12 cellular contexts compared by ENCODE assay signal in genomic region chr7:24835643-24836042, GRCh38.
DNase-seq lines count a peak whose midpoint lies in the region; ATAC-seq and TF ChIP-seq lines count a peak whose summit lies in the region.
"Had no signal": no experiment of that assay in that cellular context is flagged by ENCODE, and none has a peak within 500 bp of the region (broad histone marks: within the 10 kb centered on the region; RNA-seq: fewer than 3 reads in every experiment).

No MANE protein-coding gene starts in this region.

- intact Hi-C loops in colonic mucosa (cut with DNase I) = no loop called here

- no peak overlapping the region for H3K4me3 ChIP-seq in colonic mucosa
- H3K4me3 ChIP-seq: thyroid gland had no signal

- no peak for DNase-seq in colonic mucosa
- DNase-seq in HuH-7 (ENCODE audit: low spot score) = no peak
- DNase-seq in NOMO-1 treated with dmso at 0.1 percent for 144 hours (lab: John Stamatoyannopoulos, UW; ENCODE audit: unreplicated experiment) = no peak
- DNase-seq in RWPE1 (ENCODE audit: low spot score) = no peak
- DNase-seq: activated CD4-positive, alpha-beta T cell treated with anti-CD3 and anti-CD28 coated beads for 36 hours; activated naive CD4-positive, alpha-beta T cell treated with Interleukin-2 at 50 U/mL for 16 hours; thyroid gland had no signal

- no peak overlapping the region for H3K9ac ChIP-seq in colonic mucosa (ENCODE audit: low read depth in 2 of 2, low read length in 2 of 2)
- H3K9ac ChIP-seq: KMS-11 had no signal

- H3K9me3 ChIP-seq in colonic mucosa = no peaks in the 10 kb centered on the region
- H3K9me3 ChIP-seq: thyroid gland had no signal

- H3K27me3 ChIP-seq in colonic mucosa = no peaks in the 10 kb centered on the region
- H3K27me3 ChIP-seq: thyroid gland had no signal

- POLR2A ChIA-PET in RWPE1 (lab: Yijun Ruan, JAX; ENCODE audit: low non-redundant PET) = no interaction called here

- H3K27ac ChIP-seq in colonic mucosa (peak overlapping the region; percentile 22), RWPE1 (no peak overlapping the region)
- H3K27ac ChIP-seq: KMS-11, thyroid gland had no signal

- CTCF ChIA-PET in RWPE1 (lab: Yijun Ruan, JAX) = interaction anchor here (0.7 kb wide), 1 partner anchor 47 kb away, joined by 4 read pairs; no protein-coding TSS in a partner anchor

- TF ChIP-seq CTCF in colonic mucosa (IDR thresholded peaks at IDR 0.05) (no peak), RWPE1 (conservative IDR thresholded peaks at IDR 0.05; ENCODE audit: low read depth) (no peak)

- no peaks in the 10 kb centered on the region for H3K4me1 ChIP-seq in colonic mucosa
- H3K4me1 ChIP-seq: thyroid gland had no signal

- H3K36me3 ChIP-seq in colonic mucosa = no peaks in the 10 kb centered on the region

- ATAC-seq in GM18511 (IDR thresholded peaks at IDR 0.05; ENCODE audit: unreplicated experiment) = peak; percentile 25
- ATAC-seq in GM21390 (IDR thresholded peaks at IDR 0.05; ENCODE audit: unreplicated experiment) = peak; percentile 8
- ATAC-seq in HG03196 (IDR thresholded peaks at IDR 0.05; ENCODE audit: unreplicated experiment) = peak; percentile 8
- no peak for ATAC-seq in HG03565 (IDR thresholded peaks at IDR 0.05; ENCODE audit: unreplicated experiment)
- ATAC-seq: activated CD4-positive, alpha-beta T cell treated with anti-CD3 and anti-CD28 coated beads for 36 hours had no signal
